Comparison of ENCODE assay signal across 31 cellular contexts in the genomic region with DNA sequence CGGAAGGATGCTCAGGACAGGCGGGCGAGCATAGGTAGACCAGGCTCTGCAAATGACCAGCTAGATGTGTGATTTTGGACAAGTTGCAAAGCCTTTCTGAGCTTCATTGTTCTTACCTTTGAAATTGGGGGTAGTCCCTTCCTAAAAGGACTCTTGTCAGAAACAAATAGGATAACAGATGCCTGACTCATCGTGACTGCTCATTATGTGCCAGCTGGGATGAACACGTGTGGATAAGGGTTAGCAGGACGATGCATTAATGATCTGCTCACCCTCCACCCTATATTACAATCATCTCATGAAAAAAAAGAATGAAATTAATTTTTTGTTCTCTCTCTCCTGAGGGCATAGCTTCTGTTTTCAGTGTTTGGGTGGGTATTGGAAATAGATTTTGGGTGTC.
DNase-seq lines count a peak whose midpoint lies in the region; ATAC-seq, FAIRE-seq and TF ChIP-seq lines count a peak whose summit lies in the region.
"Had no signal": no experiment of that assay in that cellular context is flagged by ENCODE, and none has a peak within 500 bp of the region (broad histone marks: within the 10 kb centered on the region; RNA-seq: fewer than 3 reads in every experiment).

No MANE protein-coding gene starts in this region.

- no peaks in the 10 kb centered on the region for H3K36me3 Mint-ChIP-seq in activated naive CD4-positive, alpha-beta T cell treated with anti-CD3 and anti-CD28 coated beads, Interleukin-2, amount 10 ng/mL, durations not matched to agents 7 days and 5 days
- no peaks in the 10 kb centered on the region for H3K36me3 Mint-ChIP-seq in stimulated activated memory B cell treated with anti-CD40 and anti-IgM and Interleukin-4, amounts not matched to agents 10 μg/mL and 1 μg/mL and 100 μg/mL, for 72 hours
- H3K36me3 Mint-ChIP-seq: T-cell had no signal

- H3K9me3 Mint-ChIP-seq in activated naive CD4-positive, alpha-beta T cell treated with anti-CD3 and anti-CD28 coated beads, Interleukin-2, amount 10 ng/mL, durations not matched to agents 7 days and 5 days = peaks cover 8% of the 10 kb centered on the region
- peaks cover 5% of the 10 kb centered on the region for H3K9me3 Mint-ChIP-seq in stimulated activated memory B cell treated with anti-CD40 and anti-IgM and Interleukin-4, amounts not matched to agents 10 μg/mL and 1 μg/mL and 100 μg/mL, for 72 hours
- H3K9me3 Mint-ChIP-seq: CD4-positive, alpha-beta T cell had no signal

- no peaks in the 10 kb centered on the region for H4K20me1 ChIP-seq in K562 (replicated peaks; ENCODE audit: control insufficient read depth, insufficient read depth, low read length)
- H4K20me1 ChIP-seq: BLaER1 treated with 17β-estradiol and CSF1 and Interleukin-3, amounts not matched to agents 10 nM and 100 nM had no signal

- DNase-seq in A172 (ENCODE audit: low spot score) (peak; percentile 3), ELR (ENCODE audit: low read depth) (peak; percentile 61), NCI-H524 (lab: John Stamatoyannopoulos, UW) (peak; percentile 42 to 89), K562 (ENCODE audit: extremely low read depth in 1 of 4, low spot score in 3 of 4) (no peak), GM13976 (ENCODE audit: low spot score) (no peak), brain microvascular endothelial cell (no peak)
- no peak for DNase-seq in activated naive CD4-positive, alpha-beta T cell treated with anti-CD3 and anti-CD28 coated beads, Interleukin-2, amount 10 ng/mL, durations not matched to agents 7 days and 5 days
- DNase-seq: CD4-positive, alpha-beta T cell; COR-L47; DMS53; H7; KBM-7; NCI-H1092; NCI-H1417 treated with DMSO at 0.1 percent for 48 hours; NCI-H1694 treated with DMSO at 0.1 percent for 48 hours; NCI-H2081 treated with DMSO at 0.1 percent for 48 hours; NCI-H2171; NCI-H226; NCI-H510A; NCI-H748 treated with DMSO at 0.1 percent for 48 hours; NK-92 treated with Interleukin-12 subunit alpha and Interleukin-12 subunit beta, amount 100 ng/mL, for 24 hours; PC-3; RPMI8226; SHP77; T-cell had no signal

- intact Hi-C loops in K562 (cut with micrococcal nuclease) = no loop called here

- no peak overlapping the region for H3K4me2 ChIP-seq in K562 (ENCODE audit: insufficient read depth, low read length)
- H3K4me2 ChIP-seq: BLaER1 treated with 17β-estradiol and CSF1 and Interleukin-3, amounts not matched to agents 10 nM and 100 nM had no signal

- H3K4me3 Mint-ChIP-seq in activated naive CD4-positive, alpha-beta T cell treated with anti-CD3 and anti-CD28 coated beads, Interleukin-2, amount 10 ng/mL, durations not matched to agents 7 days and 5 days = no peak overlapping the region
- no peak overlapping the region for H3K4me3 Mint-ChIP-seq in stimulated activated memory B cell treated with anti-CD40 and anti-IgM and Interleukin-4, amounts not matched to agents 10 μg/mL and 1 μg/mL and 100 μg/mL, for 72 hours
- H3K4me3 Mint-ChIP-seq: CD4-positive, alpha-beta T cell; T-cell had no signal

- no TSS peak for BruUV-seq in K562 (replicated peaks; lab: Mats Ljungman, UMichigan)

- WGBS in K562 (ENCODE audit: insufficient coverage, low coverage, missing lambda C conversion rate) = under 1% methylated on average over 6 of the region's 6 CpGs

- H3K4me1 Mint-ChIP-seq in activated naive CD4-positive, alpha-beta T cell treated with anti-CD3 and anti-CD28 coated beads, Interleukin-2, amount 10 ng/mL, durations not matched to agents 7 days and 5 days = no peaks in the 10 kb centered on the region
- H3K4me1 Mint-ChIP-seq in stimulated activated memory B cell treated with anti-CD40 and anti-IgM and Interleukin-4, amounts not matched to agents 10 μg/mL and 1 μg/mL and 100 μg/mL, for 72 hours = no peaks in the 10 kb centered on the region
- H3K4me1 Mint-ChIP-seq: T-cell had no signal

- no peak overlapping the region for H3K9ac ChIP-seq in K562 (ENCODE audit: insufficient read depth in 1 of 2, low read depth in 2 of 2, low read length in 2 of 2)
- H3K9ac ChIP-seq: BLaER1 treated with 17β-estradiol and CSF1 and Interleukin-3, amounts not matched to agents 10 nM and 100 nM had no signal

- CTCF ChIA-PET in K562 (lab: Yijun Ruan, JAX; ENCODE audit: low intra/inter-chr PET ratio) = no interaction called here
- CTCF ChIA-PET in activated naive CD4-positive, alpha-beta T cell treated with anti-CD3 and anti-CD28 coated beads, Interleukin-2, amount 10 ng/mL, durations not matched to agents 7 days and 5 days (lab: Charles Lee) = no interaction called here

- H3K27me3 ChIP-seq in K562 (ENCODE audit: control insufficient read depth in 2 of 2, insufficient read depth in 2 of 2, low read length in 2 of 2) (peaks cover 0 to 4% of the 10 kb centered on the region in 2 experiments; a peak in 1 of 5 replicates), brain microvascular endothelial cell (replicated peaks) (no peaks in the 10 kb centered on the region)
- H3K27me3 ChIP-seq: BLaER1 treated with 17β-estradiol and CSF1 and Interleukin-3, amounts not matched to agents 10 nM and 100 nM had no signal

- no peak for ATAC-seq in K562
- ATAC-seq in stimulated activated memory B cell treated with anti-CD40 and anti-IgM and Interleukin-4, amounts not matched to agents 10 μg/mL and 1 μg/mL and 100 μg/mL, for 72 hours = no peak
- ATAC-seq: PC-3, T-cell had no signal

- H3K27me3 Mint-ChIP-seq in activated naive CD4-positive, alpha-beta T cell treated with anti-CD3 and anti-CD28 coated beads, Interleukin-2, amount 10 ng/mL, durations not matched to agents 7 days and 5 days = no peaks in the 10 kb centered on the region
- no peaks in the 10 kb centered on the region for H3K27me3 Mint-ChIP-seq in stimulated activated memory B cell treated with anti-CD40 and anti-IgM and Interleukin-4, amounts not matched to agents 10 μg/mL and 1 μg/mL and 100 μg/mL, for 72 hours
- H3K27me3 Mint-ChIP-seq: CD4-positive, alpha-beta T cell; T-cell had no signal

- H3K9me3 ChIP-seq in K562 (replicated peaks; ENCODE audit: control insufficient read depth, insufficient read depth, low read depth, low read length) = no peaks in the 10 kb centered on the region
- H3K9me3 ChIP-seq: BLaER1 treated with 17β-estradiol and CSF1 and Interleukin-3, amounts not matched to agents 10 nM and 100 nM had no signal

- no peak overlapping the region for H2AFZ ChIP-seq in K562 (ENCODE audit: low read depth, low read length)

- no peak for TF ChIP-seq EP300 in K562 (IDR thresholded peaks at IDR 0.05; ENCODE audit: low read length)

- no peak for TF ChIP-seq POLR2A in K562 (conservative IDR thresholded peaks at IDR 0.05)

- in situ Hi-C loops in K562 (cut with MboI) = no loop called here
- in situ Hi-C loops in GM13976 (cut with MboI; ENCODE audit: low sequenced_read_pairs, unreplicated experiment) = no loop called here
- in situ Hi-C loops in brain microvascular endothelial cell (cut with HindIII; ENCODE audit: low pct_ligation_motif_present, low sequenced_read_pairs) = no loop called here

- H3K27ac ChIP-seq in K562 (ENCODE audit: extremely low read depth, low read depth, low read length) = no peak overlapping the region
- no peak overlapping the region for H3K27ac ChIP-seq in brain microvascular endothelial cell
- H3K27ac ChIP-seq: BLaER1 treated with 17β-estradiol and CSF1 and Interleukin-3, amounts not matched to agents 10 nM and 100 nM had no signal

- H3K9me1 ChIP-seq in K562 (ENCODE audit: control insufficient read depth, insufficient read depth, low read length) = no peaks in the 10 kb centered on the region

- H3K4me3 ChIP-seq in K562 (no peak overlapping the region), brain microvascular endothelial cell (ENCODE audit: low read depth, low read length) (no peak overlapping the region)
- H3K4me3 ChIP-seq: BLaER1 treated with 17β-estradiol and CSF1 and Interleukin-3, amounts not matched to agents 10 nM and 100 nM had no signal

- TF ChIP-seq RAD21 in K562 (CRISPR knock-in tag; conservative IDR thresholded peaks at IDR 0.05 in 1 of 2, IDR thresholded peaks at IDR 0.05 in 1 of 2) = no peak

- H3K79me2 ChIP-seq in K562 (ENCODE audit: control insufficient read depth, insufficient read depth, low read length) = no peaks in the 10 kb centered on the region

- POLR2A ChIA-PET in K562 (lab: Yijun Ruan, JAX) = interaction anchor here (0.9 kb wide), 1 partner anchor 435 kb away, joined by 3 read pairs; no protein-coding TSS in a partner anchor

- no peaks in the 10 kb centered on the region for H3K4me1 ChIP-seq in K562 (replicated peaks in 1 of 2; ENCODE audit: control insufficient read depth in 2 of 2, insufficient read depth in 2 of 2, low read length in 2 of 2)
- H3K4me1 ChIP-seq: BLaER1 treated with 17β-estradiol and CSF1 and Interleukin-3, amounts not matched to agents 10 nM and 100 nM had no signal

- FAIRE-seq in K562 (lab: Jason Lieb, UNC) = peak; percentile 37
- FAIRE-seq: A204.1, GM12892, GM19239, HTR-8/SVneo had no signal

- H3K27ac Mint-ChIP-seq in activated naive CD4-positive, alpha-beta T cell treated with anti-CD3 and anti-CD28 coated beads, Interleukin-2, amount 10 ng/mL, durations not matched to agents 7 days and 5 days = no peak overlapping the region
- no peak overlapping the region for H3K27ac Mint-ChIP-seq in stimulated activated memory B cell treated with anti-CD40 and anti-IgM and Interleukin-4, amounts not matched to agents 10 μg/mL and 1 μg/mL and 100 μg/mL, for 72 hours
- H3K27ac Mint-ChIP-seq: CD4-positive, alpha-beta T cell; T-cell had no signal

- H3K36me3 ChIP-seq in K562 (ENCODE audit: control insufficient read depth, insufficient read depth, low read length) (no peaks in the 10 kb centered on the region), brain microvascular endothelial cell (replicated peaks) (no peaks in the 10 kb centered on the region)
- H3K36me3 ChIP-seq: BLaER1 treated with 17β-estradiol and CSF1 and Interleukin-3, amounts not matched to agents 10 nM and 100 nM had no signal

- TF ChIP-seq CTCF in K562 (IDR thresholded peaks at IDR 0.05 in 2 of 3, conservative IDR thresholded peaks at IDR 0.05 in 1 of 3; ENCODE audit: insufficient read depth in 2 of 3, low read depth in 1 of 3, low read length in 3 of 3) (no peak), GM13976 (IDR thresholded peaks at IDR 0.05; ENCODE audit: borderline replicate concordance, control extremely low read depth, extremely low read depth, insufficient read depth, missing control alignments) (no peak), brain microvascular endothelial cell (IDR thresholded peaks at IDR 0.05; ENCODE audit: low read depth, low read length, missing control alignments) (no peak)

TF ChIP-seq in K562, 482 proteins besides CTCF, POLR2A, EP300 and RAD21 (continues in another document):
- TF ChIP-seq CBFA2T3 (IDR thresholded peaks at IDR 0.05) (0 out of 2 replicates have a peak, but pooled peaks have one; percentile 4), MEF2D (tag; conservative IDR thresholded peaks at IDR 0.05; ENCODE audit: low read depth) (no peak), MAFG (tag; conservative IDR thresholded peaks at IDR 0.05) (peak; percentile 45; the same call in 1 of the 2 replicates), MAFF (IDR thresholded peaks at IDR 0.05; ENCODE audit: low read length) (peak; percentile 41; the same call in 1 of the 2 replicates), NFE2 (IDR thresholded peaks at IDR 0.05; ENCODE audit: low read depth) (peak; percentile 60; the same call in 1 of the 2 replicates), C11orf30 (IDR thresholded peaks at IDR 0.05; ENCODE audit: low read depth) (peak; percentile 41; the same call in 1 of the 2 replicates)

Comparison
In these comparisons a context has a peak if more than half of its experiments do, and no peak if none do; other contexts are left out.
1. DNase-seq: peak in A172 (single experiment), ELR (single experiment) and NCI-H524 (2 of 2); none in K562 (0 of 4), GM13976 (single experiment), brain microvascular endothelial cell (single experiment) and activated naive CD4-positive, alpha-beta T cell treated with anti-CD3 and anti-CD28 coated beads, Interleukin-2, amount 10 ng/mL, durations not matched to agents 7 days and 5 days (single experiment).